ENCODE assay signal across 18 cellular contexts in genomic region chr1:12341667-12342066, GRCh38.
DNase-seq lines count a peak whose midpoint lies in the region; ATAC-seq and TF ChIP-seq lines count a peak whose summit lies in the region.
"Had no signal": no experiment of that assay in that cellular context is flagged by ENCODE, and none has a peak within 500 bp of the region (broad histone marks: within the 10 kb centered on the region; RNA-seq: fewer than 3 reads in every experiment).

No MANE protein-coding gene starts in this region.

- no peak for TF ChIP-seq CTCF in GM23338 (conservative IDR thresholded peaks at IDR 0.05; ENCODE audit: low read depth in 2 of 2)

- H3K36me3 ChIP-seq in GM23338 (ENCODE audit: insufficient read depth) = no peaks in the 10 kb centered on the region
- H3K36me3 ChIP-seq: pancreas had no signal

- H3K4me1 ChIP-seq in GM23338 (ENCODE audit: insufficient read depth) = 0 out of 2 replicates have a peak, but pooled peaks cover 6% of the 10 kb centered on the region

- no peak overlapping the region for H2AFZ ChIP-seq in GM23338

- no peak overlapping the region for H3K4me2 ChIP-seq in GM23338

- H3K4me3 Mint-ChIP-seq in activated naive CD4-positive, alpha-beta T cell treated with anti-CD3 and anti-CD28 coated beads for 36 hours = no peak overlapping the region
- no peak overlapping the region for H3K4me3 Mint-ChIP-seq in GM23338

- H3K27me3 Mint-ChIP-seq in activated naive CD4-positive, alpha-beta T cell treated with anti-CD3 and anti-CD28 coated beads for 36 hours (ENCODE audit: low read depth) = no peaks in the 10 kb centered on the region
- H3K27me3 Mint-ChIP-seq in GM23338 (ENCODE audit: insufficient read depth, low read depth, poor library complexity) = no peaks in the 10 kb centered on the region

- H3K4me1 Mint-ChIP-seq in activated naive CD4-positive, alpha-beta T cell treated with anti-CD3 and anti-CD28 coated beads for 36 hours (ENCODE audit: low read depth) = peaks cover 59% of the 10 kb centered on the region
- peaks cover 23% of the 10 kb centered on the region for H3K4me1 Mint-ChIP-seq in GM23338

- H3K27ac ChIP-seq in GM23338 (ENCODE audit: low read depth) (no peak overlapping the region), cingulate gyrus (ENCODE audit: low read depth, low read length) (peak overlapping the region; percentile 20)

- H3K9me2 ChIP-seq in GM23338 (ENCODE audit: insufficient read depth) = no peaks in the 10 kb centered on the region

- H3K27ac Mint-ChIP-seq in activated naive CD4-positive, alpha-beta T cell treated with anti-CD3 and anti-CD28 coated beads for 36 hours = no peak overlapping the region
- peak overlapping the region; percentile 37; the same call in 1 of the 2 replicates for H3K27ac Mint-ChIP-seq in GM23338

- peaks cover 21% of the 10 kb centered on the region for H3K36me3 Mint-ChIP-seq in activated naive CD4-positive, alpha-beta T cell treated with anti-CD3 and anti-CD28 coated beads for 36 hours (ENCODE audit: low read depth)
- peaks cover 4% of the 10 kb centered on the region; the same call in 2 of the 3 replicates for H3K36me3 Mint-ChIP-seq in GM23338 (ENCODE audit: low read depth)

- no peaks in the 10 kb centered on the region for H3K9me3 Mint-ChIP-seq in activated naive CD4-positive, alpha-beta T cell treated with anti-CD3 and anti-CD28 coated beads for 36 hours
- H3K9me3 Mint-ChIP-seq in GM23338 = no peaks in the 10 kb centered on the region

- intact Hi-C loops in activated naive CD4-positive, alpha-beta T cell treated with anti-CD3 and anti-CD28 coated beads for 36 hours (cut with micrococcal nuclease) = loop anchor here (5.0 kb wide), 1 partner anchor 171 kb away; no protein-coding TSS in a partner anchor

- H3K4me3 ChIP-seq in GM23338 = no peak overlapping the region
- H3K4me3 ChIP-seq: MG63, pancreas, sigmoid colon had no signal

- H3K79me2 ChIP-seq in GM23338 (replicated peaks; ENCODE audit: insufficient read depth) = no peaks in the 10 kb centered on the region

- H4K20me1 ChIP-seq in GM23338 (replicated peaks; ENCODE audit: insufficient read depth) = no peaks in the 10 kb centered on the region

- CTCF ChIA-PET in activated naive CD4-positive, alpha-beta T cell treated with anti-CD3 and anti-CD28 coated beads for 36 hours (lab: Charles Lee) = no interaction called here

- no peaks in the 10 kb centered on the region for H3K27me3 ChIP-seq in GM23338 (ENCODE audit: insufficient read depth)
- H3K27me3 ChIP-seq: MG63, pancreas, sigmoid colon had no signal

- ATAC-seq in GM23338 (no peak), HG02852 (IDR thresholded peaks at IDR 0.05; ENCODE audit: unreplicated experiment) (no peak)

- no peaks in the 10 kb centered on the region for H3F3A ChIP-seq in GM23338 (replicated peaks; ENCODE audit: low read depth)

- DNase-seq in activated naive CD4-positive, alpha-beta T cell treated with anti-CD3 and anti-CD28 coated beads for 36 hours = peak; percentile 27
- no peak for DNase-seq in activated naive CD4-positive, alpha-beta T cell (lab: John Stamatoyannopoulos, UW)
- DNase-seq in GM23338 (ENCODE audit: low spot score) (no peak), MV-4-11 (lab: John Stamatoyannopoulos, UW) (no peak)
- DNase-seq in stimulated activated CD8-positive, alpha-beta memory T cell treated with anti-CD3 and anti-CD28 coated beads, Interleukin-4, amount 100 ng/mL, for 48 hours = peak; percentile 40
- DNase-seq in effector CD8-positive, alpha-beta T cell (lab: John Stamatoyannopoulos, UW) = no peak
- DNase-seq: activated CD4-positive, alpha-beta T cell treated with anti-CD3 and anti-CD28 coated beads for 1 hour; amniotic stem cell; COR-L47; DND-41; foreskin fibroblast; islet precursor cell; MG63; NCI-H748 treated with DMSO at 0.1 percent for 48 hours; pancreas; sigmoid colon had no signal

TF ChIP-seq in GM23338, 12 proteins besides CTCF, POLR2A, EP300 and RAD21:
- TF ChIP-seq CREB1 (CRISPR knock-in tag; IDR thresholded peaks at IDR 0.05; ENCODE audit: low read depth) = no peak

Comparison
In these comparisons a context has a peak if more than half of its experiments do, and no peak if none do; other contexts are left out.
1. DNase-seq: peak in activated naive CD4-positive, alpha-beta T cell treated with anti-CD3 and anti-CD28 coated beads for 36 hours (single experiment) and stimulated activated CD8-positive, alpha-beta memory T cell treated with anti-CD3 and anti-CD28 coated beads, Interleukin-4, amount 100 ng/mL, for 48 hours (single experiment); none in activated naive CD4-positive, alpha-beta T cell (0 of 4), GM23338 (single experiment), effector CD8-positive, alpha-beta T cell (single experiment) and MV-4-11 (single experiment).